ENCODE assay signal across 8 cellular contexts in the genomic region with DNA sequence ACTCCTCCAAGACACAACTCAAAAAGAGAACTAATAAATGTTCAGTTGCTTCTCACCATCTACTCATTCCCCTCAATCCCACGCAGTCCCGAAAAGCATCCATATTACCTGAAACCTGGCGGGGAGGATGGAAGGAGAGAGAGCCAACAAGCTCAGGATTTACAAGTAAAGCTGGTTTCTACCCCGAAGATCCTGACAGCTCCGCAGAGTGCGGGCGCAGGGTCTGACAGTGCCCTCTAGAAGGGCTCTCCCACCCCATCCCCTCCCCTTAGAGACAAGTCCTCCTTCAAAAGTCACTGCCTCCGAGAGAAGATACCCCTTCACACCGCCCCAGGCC. TPM values are rescaled to one million over a fixed set of nuclear protein-coding genes. Genes with fewer than 3 reads are reported as not detected.
DNase-seq lines count a peak whose midpoint lies in the region; ATAC-seq and TF ChIP-seq lines count a peak whose summit lies in the region.

No MANE protein-coding gene starts in this region.

- ATAC-seq in activated CD8-positive, alpha-beta T cell treated with anti-CD3 and anti-CD28 coated beads, Interleukin-2, amount 10 ng/mL, durations not matched to agents 7 days and 5 days, result no peak
- ATAC-seq in right cardiac atrium, result no peak
- ATAC-seq in GM21390 (IDR thresholded peaks at IDR 0.05; ENCODE audit: unreplicated experiment), result no peak
- ATAC-seq in HG02884 (IDR thresholded peaks at IDR 0.05; ENCODE audit: unreplicated experiment), result no peak

- peak overlapping the region; percentile 100 for H3K9ac ChIP-seq in smooth muscle cell (ENCODE audit: low read depth)

- POLR2A ChIA-PET in activated CD8-positive, alpha-beta T cell treated with anti-CD3 and anti-CD28 coated beads, Interleukin-2, amount 10 ng/mL, durations not matched to agents 7 days and 5 days (lab: Charles Lee), result interaction anchor here (0.7 to 2.6 kb wide), 14 partner anchors 10 to 801 kb away, joined by 3 to 29 read pairs (median 4); partner anchors contain the start of genes ACTR2 and CEP68

- H3K27ac ChIP-seq in right cardiac atrium (ENCODE audit: low read length) (peak overlapping the region; percentile 98), smooth muscle cell (ENCODE audit: low read depth) (peak overlapping the region; percentile 99)

- peaks cover 30% of the 10 kb centered on the region for H3K36me3 Mint-ChIP-seq in activated T-cell treated with anti-CD3 and anti-CD28 coated beads, Interleukin-2, amount 50 U/mL, for 24 hours (ENCODE audit: low read depth)
- H3K36me3 Mint-ChIP-seq in activated CD8-positive, alpha-beta T cell treated with anti-CD3 and anti-CD28 coated beads, Interleukin-2, amount 10 ng/mL, durations not matched to agents 7 days and 5 days (ENCODE audit: low read depth), result peaks cover 14% of the 10 kb centered on the region

- CTCF ChIA-PET in activated CD8-positive, alpha-beta T cell treated with anti-CD3 and anti-CD28 coated beads, Interleukin-2, amount 10 ng/mL, durations not matched to agents 7 days and 5 days (lab: Charles Lee), result interaction anchor here (0.7 to 2.9 kb wide), 14 partner anchors 10 to 172 kb away, joined by 3 to 14 read pairs (median 5); partner anchors contain the start of genes ACTR2 and CEP68

- peaks cover 3% of the 10 kb centered on the region for H3F3A ChIP-seq in smooth muscle cell (ENCODE audit: low read depth)

- WGBS in right cardiac atrium, result 1% methylated on average over 9 of the region's 9 CpGs
- 2% methylated on average over 9 of the region's 9 CpGs for WGBS in smooth muscle cell (ENCODE audit: low lambda C conversion rate)

- DNase-seq in activated T-cell treated with anti-CD3 and anti-CD28 coated beads, Interleukin-2, amount 50 U/mL, for 24 hours, result no peak
- DNase-seq in activated T-cell treated with anti-CD3 and anti-CD28 coated beads, Interleukin-2, amount 50 U/mL, for 1 hour, result no peak
- DNase-seq in activated CD8-positive, alpha-beta T cell treated with anti-CD3 and anti-CD28 coated beads, Interleukin-2, amount 10 ng/mL, durations not matched to agents 7 days and 5 days, result no peak
- DNase-seq in right cardiac atrium (no peak), smooth muscle cell (lab: John Stamatoyannopoulos, UW; ENCODE audit: unreplicated experiment) (no peak), NCI-H1930 (lab: John Stamatoyannopoulos, UW) (no peak)

- H3K9me3 ChIP-seq in right cardiac atrium (ENCODE audit: control insufficient read depth, low read length) (no peaks in the 10 kb centered on the region), smooth muscle cell (replicated peaks; ENCODE audit: low read depth) (no peaks in the 10 kb centered on the region)

- peaks cover 49% of the 10 kb centered on the region for H3K4me1 Mint-ChIP-seq in activated T-cell treated with anti-CD3 and anti-CD28 coated beads, Interleukin-2, amount 50 U/mL, for 24 hours (ENCODE audit: low read depth)
- H3K4me1 Mint-ChIP-seq in activated CD8-positive, alpha-beta T cell treated with anti-CD3 and anti-CD28 coated beads, Interleukin-2, amount 10 ng/mL, durations not matched to agents 7 days and 5 days (ENCODE audit: low read depth), result peaks cover 35% of the 10 kb centered on the region

- H2AFZ ChIP-seq in smooth muscle cell (ENCODE audit: low read depth), result no peak overlapping the region

- H4K20me1 ChIP-seq in smooth muscle cell (ENCODE audit: low read depth), result peaks cover 55% of the 10 kb centered on the region

- no peaks in the 10 kb centered on the region for H3K27me3 Mint-ChIP-seq in activated T-cell treated with anti-CD3 and anti-CD28 coated beads, Interleukin-2, amount 50 U/mL, for 24 hours
- H3K27me3 Mint-ChIP-seq in activated CD8-positive, alpha-beta T cell treated with anti-CD3 and anti-CD28 coated beads, Interleukin-2, amount 10 ng/mL, durations not matched to agents 7 days and 5 days (ENCODE audit: low read depth), result no peaks in the 10 kb centered on the region

- peaks cover 57% of the 10 kb centered on the region for H3K79me2 ChIP-seq in smooth muscle cell (ENCODE audit: low read depth)

- no peak for TF ChIP-seq CTCF in smooth muscle cell (IDR thresholded peaks at IDR 0.05; ENCODE audit: borderline replicate concordance, insufficient read depth, poor library complexity, severe bottlenecking)

- H3K4me3 ChIP-seq in right cardiac atrium (ENCODE audit: low read length) (peak overlapping the region; percentile 95), smooth muscle cell (peak overlapping the region; percentile 99)

- peak overlapping the region; percentile 98 for H3K4me2 ChIP-seq in smooth muscle cell

- H3K4me3 Mint-ChIP-seq in activated T-cell treated with anti-CD3 and anti-CD28 coated beads, Interleukin-2, amount 50 U/mL, for 24 hours, result peak overlapping the region; percentile 98
- H3K4me3 Mint-ChIP-seq in activated CD8-positive, alpha-beta T cell treated with anti-CD3 and anti-CD28 coated beads, Interleukin-2, amount 10 ng/mL, durations not matched to agents 7 days and 5 days, result peak overlapping the region; percentile 100

- no peaks in the 10 kb centered on the region for H3K36me3 ChIP-seq in smooth muscle cell (ENCODE audit: low read depth)

- H3K27ac Mint-ChIP-seq in activated T-cell treated with anti-CD3 and anti-CD28 coated beads, Interleukin-2, amount 50 U/mL, for 24 hours, result peak overlapping the region; percentile 99
- H3K27ac Mint-ChIP-seq in activated CD8-positive, alpha-beta T cell treated with anti-CD3 and anti-CD28 coated beads, Interleukin-2, amount 10 ng/mL, durations not matched to agents 7 days and 5 days, result peak overlapping the region; percentile 100

- intact Hi-C loops in right cardiac atrium (cut with DNase I), result loop anchor here in 1 of 4 donors (10.0 kb wide), 1 partner anchor 54 kb away; no protein-coding TSS in a partner anchor

- H3K9me3 Mint-ChIP-seq in activated T-cell treated with anti-CD3 and anti-CD28 coated beads, Interleukin-2, amount 50 U/mL, for 24 hours, result no peaks in the 10 kb centered on the region
- H3K9me3 Mint-ChIP-seq in activated CD8-positive, alpha-beta T cell treated with anti-CD3 and anti-CD28 coated beads, Interleukin-2, amount 10 ng/mL, durations not matched to agents 7 days and 5 days (ENCODE audit: insufficient read depth), result no peaks in the 10 kb centered on the region

- H3K4me1 ChIP-seq in right cardiac atrium (ENCODE audit: control insufficient read depth, insufficient read depth, low read length) (peaks cover 5% of the 10 kb centered on the region), smooth muscle cell (ENCODE audit: low read depth) (peaks cover 32% of the 10 kb centered on the region)

- no peaks in the 10 kb centered on the region for H3K27me3 ChIP-seq in right cardiac atrium (ENCODE audit: control insufficient read depth, insufficient read depth)
- no peaks in the 10 kb centered on the region for H3K27me3 ChIP-seq in smooth muscle cell (ENCODE audit: low read depth)

RNA-seq across cellular contexts. Expression of gene RAB1A, which starts 0.7 kb away (rescaled TPM):
- 10 to 100 TPM; 58.7 to 62.7 TPM for total RNA-seq in activated CD8-positive, alpha-beta T cell treated with anti-CD3 and anti-CD28 coated beads, Interleukin-2, amount 10 ng/mL, durations not matched to agents 7 days and 5 days
- total RNA-seq in right cardiac atrium, result 100 to 1,000 TPM; 118 to 157 (median 136) TPM
- polyA plus RNA-seq in right cardiac atrium, result 157 TPM
- total RNA-seq in smooth muscle cell, result 250 and 255 TPM in 2 replicates
- polyA plus RNA-seq in smooth muscle cell, result 359 and 361 TPM in 2 replicates
